8 cellular contexts compared by ENCODE assay signal in genomic region chr5:173327948-173328895, GRCh38. TPM values are rescaled to one million over a fixed set of nuclear protein-coding genes. Genes with fewer than 3 reads are reported as not detected.
DNase-seq lines count a peak whose midpoint lies in the region; ATAC-seq and TF ChIP-seq lines count a peak whose summit lies in the region.

Gene STC2 (minus strand): TSS chr5:173328414. CDS start chr5:173328193, 221 bp downstream.

- H3F3A ChIP-seq in GM23248 (ENCODE audit: insufficient read depth): peaks cover 29% of the 10 kb centered on the region

- peak within 1 kb of the TSS; percentile 88 for H3K4me3 ChIP-seq in GM23248
- peak within 1 kb of the TSS; percentile 77 for H3K4me3 ChIP-seq in endodermal cell (ENCODE audit: low read length)

- H3K27me3 Mint-ChIP-seq in endodermal cell (ENCODE audit: insufficient read depth) (peaks cover 75% of the 10 kb centered on the region), memory B cell (peaks cover 30% of the 10 kb centered on the region)
- H3K27me3 Mint-ChIP-seq in stimulated activated naive CD8-positive, alpha-beta T cell treated with anti-CD3 and anti-CD28 coated beads, Interleukin-15, amount 100 ng/mL, for 72 hours: peaks cover 70% of the 10 kb centered on the region

- H3K4me1 Mint-ChIP-seq in endodermal cell: peaks cover 15% of the 10 kb centered on the region
- peaks cover 10% of the 10 kb centered on the region for H3K4me1 Mint-ChIP-seq in memory B cell
- H3K4me1 Mint-ChIP-seq in stimulated activated naive CD8-positive, alpha-beta T cell treated with anti-CD3 and anti-CD28 coated beads, Interleukin-15, amount 100 ng/mL, for 72 hours: peaks cover 63% of the 10 kb centered on the region

- no peaks in the 10 kb centered on the region for H3K9me3 ChIP-seq in GM23248 (ENCODE audit: low read depth)
- H3K9me3 ChIP-seq in endodermal cell (ENCODE audit: control insufficient read depth, low read length): no peaks in the 10 kb centered on the region

- peak within 1 kb of the TSS; percentile 81 for H2AFZ ChIP-seq in GM23248

- H3K9me3 Mint-ChIP-seq in endodermal cell: no peaks in the 10 kb centered on the region
- H3K9me3 Mint-ChIP-seq in memory B cell: no peaks in the 10 kb centered on the region
- H3K9me3 Mint-ChIP-seq in stimulated activated naive CD8-positive, alpha-beta T cell treated with anti-CD3 and anti-CD28 coated beads, Interleukin-15, amount 100 ng/mL, for 72 hours: peaks cover 6 to 7% of the 10 kb centered on the region in 2 donors

- no peaks in the 10 kb centered on the region for H4K20me1 ChIP-seq in GM23248 (ENCODE audit: insufficient read depth)

- H3K9ac ChIP-seq in GM23248 (peak within 1 kb of the TSS; percentile 87), endodermal cell (ENCODE audit: extremely low read depth, low read length, poor library complexity, severe bottlenecking) (peak within 1 kb of the TSS; percentile 70)

- no peaks in the 10 kb centered on the region for H3K36me3 Mint-ChIP-seq in endodermal cell (ENCODE audit: low read depth)
- H3K36me3 Mint-ChIP-seq in memory B cell: no peaks in the 10 kb centered on the region

- 1% methylated on average over 68 to 74 of the region's 74 CpGs for WGBS in GM23248 (ENCODE audit: low coverage in 1 of 2, low lambda C conversion rate in 2 of 2, missing lambda C conversion rate in 2 of 2), 2 experiments
- WGBS in endodermal cell (ENCODE audit: insufficient coverage in 1 of 2, insufficient read length in 1 of 2), 2 experiments: 0 to 1% methylated on average over 24 to 74 of the region's 74 CpGs

- peak within 1 kb of the TSS; percentile 83 for H3K4me2 ChIP-seq in GM23248 (ENCODE audit: unreplicated experiment)

- no peaks in the 10 kb centered on the region for H3K9me2 ChIP-seq in GM23248 (ENCODE audit: insufficient read depth)

- H3K27ac Mint-ChIP-seq in endodermal cell: peak within 1 kb of the TSS; percentile 92
- no peak within 1 kb of the TSS for H3K27ac Mint-ChIP-seq in memory B cell
- peak within 1 kb of the TSS; percentile 97 to 99 for H3K27ac Mint-ChIP-seq in stimulated activated naive CD8-positive, alpha-beta T cell treated with anti-CD3 and anti-CD28 coated beads, Interleukin-15, amount 100 ng/mL, for 72 hours

- H3K36me3 ChIP-seq in GM23248 (ENCODE audit: low read depth) (peaks cover 20% of the 10 kb centered on the region), endodermal cell (ENCODE audit: control insufficient read depth, insufficient read depth, low read length) (no peaks in the 10 kb centered on the region)

- no peak for ATAC-seq in memory B cell (ENCODE audit: low read depth)
- ATAC-seq in stimulated activated naive CD8-positive, alpha-beta T cell treated with anti-CD3 and anti-CD28 coated beads, Interleukin-15, amount 100 ng/mL, for 72 hours: peak; percentile 60

- H3K27ac ChIP-seq in GM23248: peak within 1 kb of the TSS; percentile 86
- H3K27ac ChIP-seq in endodermal cell (ENCODE audit: low read depth, low read length): no peak within 1 kb of the TSS

- in situ Hi-C loops in GM23248 (cut with MboI): no loop called here

- H3K4me3 Mint-ChIP-seq in endodermal cell: peak within 1 kb of the TSS; percentile 64
- H3K4me3 Mint-ChIP-seq in memory B cell: peak within 1 kb of the TSS; percentile 24
- H3K4me3 Mint-ChIP-seq in stimulated activated naive CD8-positive, alpha-beta T cell treated with anti-CD3 and anti-CD28 coated beads, Interleukin-15, amount 100 ng/mL, for 72 hours: peak within 1 kb of the TSS; percentile 93 to 97

- peak; percentile 14 for TF ChIP-seq CTCF in endodermal cell (conservative IDR thresholded peaks at IDR 0.05)

- H3K79me2 ChIP-seq in GM23248 (ENCODE audit: insufficient read depth): peaks cover 43% of the 10 kb centered on the region

- H3K27me3 ChIP-seq in GM23248 (replicated peaks; ENCODE audit: insufficient read depth): no peaks in the 10 kb centered on the region
- peaks cover 73% of the 10 kb centered on the region for H3K27me3 ChIP-seq in endodermal cell (ENCODE audit: control insufficient read depth, insufficient read depth, low read length, poor library complexity, severe bottlenecking)

- H3K4me1 ChIP-seq in GM23248 (ENCODE audit: insufficient read depth) (peaks cover 22% of the 10 kb centered on the region), endodermal cell (ENCODE audit: control insufficient read depth, insufficient read depth, low read length) (no peaks in the 10 kb centered on the region)

- DNase-seq in GM03348 (ENCODE audit: low spot score) (peak; percentile 94), GM23248 (peak; percentile 94), LHCN-M2 (ENCODE audit: low read depth) (peak; percentile 99), SW 1271 (lab: John Stamatoyannopoulos, UW) (peak; percentile 45 to 60), endodermal cell (peak; percentile 99), memory B cell (ENCODE audit: low spot score in 2 of 2) (no peak), NOMO-1 treated with DMSO at 0.1 percent for 48 hours (lab: John Stamatoyannopoulos, UW; ENCODE audit: unreplicated experiment) (no peak)
- DNase-seq in stimulated activated naive CD8-positive, alpha-beta T cell treated with anti-CD3 and anti-CD28 coated beads, Interleukin-15, amount 100 ng/mL, for 72 hours: peak; percentile 75 to 85

RNA-seq across cellular contexts. Expression of gene STC2, which starts in this region (rescaled TPM):
- total RNA-seq in GM23248 (2014; rRNA removed; shearing (Covaris generic)): 281 and 330 TPM in 2 replicates
- polyA plus RNA-seq in GM23248 (2016; fragmentation: Nextera tagmentation; extraction: Ambion mirVana): 173 and 184 TPM in 2 replicates
- total RNA-seq in LHCN-M2 (2014; rRNA removed): 1,426 and 2,025 TPM in 2 replicates
- polyA plus RNA-seq in LHCN-M2 (2012): 1,502 TPM
- 1 to 10 TPM; 4.6 to 4.8 TPM for total RNA-seq in endodermal cell
- 14.9 TPM for polyA plus RNA-seq in endodermal cell (2013, experiment 1 of 2)
- polyA plus RNA-seq in endodermal cell (2013, experiment 2 of 2): 5.3 TPM

Comparison
In these comparisons a context has a peak if more than half of its experiments do, and no peak if none do; other contexts are left out.
1. RNA of gene STC2 (total RNA-seq): 1,426 to 2,025 TPM in LHCN-M2 and 281 to 330 TPM in GM23248; 4.6 to 4.8 TPM in endodermal cell; every median in the first group is over 10 times any median in the second.
2. DNase-seq: peak in GM03348 (single experiment), GM23248 (single experiment), LHCN-M2 (single experiment), SW 1271 (2 of 2), endodermal cell (single experiment) and stimulated activated naive CD8-positive, alpha-beta T cell treated with anti-CD3 and anti-CD28 coated beads, Interleukin-15, amount 100 ng/mL, for 72 hours (2 of 2); none in memory B cell (0 of 2) and NOMO-1 treated with DMSO at 0.1 percent for 48 hours (single experiment).
3. H3K4me3 Mint-ChIP-seq: peak in every context shown above with its lines; median percentile 95 in stimulated activated naive CD8-positive, alpha-beta T cell treated with anti-CD3 and anti-CD28 coated beads, Interleukin-15, amount 100 ng/mL, for 72 hours; 64 in endodermal cell; 24 in memory B cell.